15 cellular contexts compared by ENCODE assay signal in the genomic region with DNA sequence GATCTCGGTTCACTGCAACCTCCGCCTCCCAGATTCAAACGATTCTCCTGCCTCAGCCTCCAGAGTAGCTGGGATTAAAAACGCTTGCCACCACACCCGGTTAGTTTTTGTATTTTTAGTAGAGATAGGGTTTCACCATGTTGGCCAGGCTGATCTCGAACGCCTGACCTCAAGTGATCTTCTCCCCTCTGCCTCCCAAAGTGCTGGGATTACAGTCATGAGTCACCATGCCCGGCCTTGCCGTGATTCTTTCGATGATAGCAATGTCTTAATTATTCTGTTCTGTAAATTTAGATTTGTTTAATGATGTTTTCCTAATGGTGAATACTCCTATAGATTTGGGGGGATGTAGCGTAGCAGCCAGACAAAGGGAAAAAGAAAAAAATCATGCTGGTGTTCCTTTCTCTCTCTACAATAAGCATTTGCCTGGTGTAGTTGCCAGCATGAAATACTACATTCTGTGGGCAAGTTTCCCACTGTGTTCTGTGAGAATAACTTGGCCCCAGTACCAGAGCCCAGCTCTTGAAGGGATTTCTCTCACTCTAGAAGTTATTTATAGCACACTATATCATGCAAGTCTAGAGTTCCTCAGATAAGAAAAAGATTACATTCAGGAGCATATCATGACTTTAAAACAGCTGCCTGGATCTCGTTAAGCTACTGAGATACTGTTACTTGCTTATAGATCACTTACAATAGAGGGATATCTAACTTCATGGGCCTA. TPM values are rescaled to one million over a fixed set of nuclear protein-coding genes. Genes with fewer than 3 reads are reported as not detected.
DNase-seq lines count a peak whose midpoint lies in the region; ATAC-seq, FAIRE-seq and TF ChIP-seq lines count a peak whose summit lies in the region.
"Had no signal": no experiment of that assay in that cellular context is flagged by ENCODE, and none has a peak within 500 bp of the region (broad histone marks: within the 10 kb centered on the region; RNA-seq: fewer than 3 reads in every experiment).

No MANE protein-coding gene starts in this region.

- H3K23ac ChIP-seq in neuronal stem cell (ENCODE audit: low read depth, low read length, poor library complexity), result no peak overlapping the region

- H2BK12ac ChIP-seq in neuronal stem cell (ENCODE audit: low read length), result no peak overlapping the region

- ATAC-seq in SK-N-SH treated with all-trans-retinoic acid at 6 μM for 48 hours (peak; percentile 79), heart right ventricle (peak; percentile 90 to 99 (median 94))
- ATAC-seq: stimulated activated naive B cell treated with anti-CD40 and anti-IgM and Interleukin-4, amounts not matched to agents 10 μg/mL and 1 μg/mL and 100 μg/mL, for 72 hours had no signal

- no peak overlapping the region for H3K9ac ChIP-seq in GM23248
- H3K9ac ChIP-seq in parathyroid adenoma, result no peak overlapping the region
- H3K9ac ChIP-seq in neuronal stem cell (ENCODE audit: low read depth, low read length, poor library complexity), result no peak overlapping the region

- TF ChIP-seq CTCF in heart right ventricle (IDR thresholded peaks at IDR 0.05) (no peak), parathyroid adenoma (IDR thresholded peaks at IDR 0.05) (no peak), D721Med (IDR thresholded peaks at IDR 0.05; ENCODE audit: insufficient read depth, missing control alignments) (no peak)

- 62 to 65% methylated on average over 12 of the region's 12 CpGs for WGBS in GM23248 (ENCODE audit: low coverage in 1 of 2, low lambda C conversion rate in 2 of 2, missing lambda C conversion rate in 2 of 2), 2 experiments
- 43 to 45% methylated on average over 12 of the region's 12 CpGs for WGBS in heart right ventricle, 2 donors
- WGBS in neuronal stem cell (ENCODE audit: extremely low coverage in 2 of 2, insufficient read length in 2 of 2, insufficient replicate concordance in 1 of 2), 2 donors, result no CpG with 5 or more reads among the region's 12 CpGs

- in situ Hi-C loops in GM23248 (cut with MboI), result no loop called here

- TF ChIP-seq POLR2A in H54 (IDR thresholded peaks at IDR 0.05; ENCODE audit: low read depth, low read length), result no peak

- H3K4me2 ChIP-seq in GM23248 (ENCODE audit: unreplicated experiment) (no peak overlapping the region), parathyroid adenoma (ENCODE audit: low read length) (no peak overlapping the region), neuronal stem cell (ENCODE audit: insufficient read depth, low read length, poor library complexity, severe bottlenecking) (no peak overlapping the region)

- no peak overlapping the region for H2BK15ac ChIP-seq in neuronal stem cell (ENCODE audit: low read length)

- no peak overlapping the region for H3K14ac ChIP-seq in neuronal stem cell (ENCODE audit: low read length)

- H3K27ac ChIP-seq in GM23248, result no peak overlapping the region
- H3K27ac ChIP-seq in heart right ventricle, result peak overlapping the region in 3 of 10 donors; percentile 20 to 31 (median 27)
- H3K27ac ChIP-seq in parathyroid adenoma, result no peak overlapping the region
- H3K27ac ChIP-seq in neuronal stem cell (replicated peaks; ENCODE audit: low read length), result no peak overlapping the region

- H3K18ac ChIP-seq in neuronal stem cell (ENCODE audit: low read length), result no peak overlapping the region

- H3K4me1 ChIP-seq in GM23248 (ENCODE audit: insufficient read depth) (no peaks in the 10 kb centered on the region), heart right ventricle (peaks cover 0 to 8% (median 0%) of the 10 kb centered on the region in 9 donors), parathyroid adenoma (no peaks in the 10 kb centered on the region), neuronal stem cell (ENCODE audit: control insufficient read depth in 2 of 2, insufficient read depth in 1 of 2, low read depth in 1 of 2, low read length in 2 of 2) (peaks cover 0 to 1% of the 10 kb centered on the region in 2 donors)

- H2AFZ ChIP-seq in GM23248, result no peak overlapping the region
- peak overlapping the region; percentile 17 for H2AFZ ChIP-seq in parathyroid adenoma
- H2AFZ ChIP-seq in neuronal stem cell (ENCODE audit: low read length), result no peak overlapping the region

- no peaks in the 10 kb centered on the region for H3K9me2 ChIP-seq in GM23248 (ENCODE audit: insufficient read depth)

- no peaks in the 10 kb centered on the region for H3F3A ChIP-seq in GM23248 (ENCODE audit: insufficient read depth)

- H2AK5ac ChIP-seq in neuronal stem cell (ENCODE audit: low read depth, low read length), result no peak overlapping the region

- no peak overlapping the region for H3K4me3 ChIP-seq in GM23248
- no peak overlapping the region for H3K4me3 ChIP-seq in heart right ventricle
- H3K4me3 ChIP-seq in parathyroid adenoma (ENCODE audit: low read depth, low read length), result no peak overlapping the region
- no peak overlapping the region for H3K4me3 ChIP-seq in neuronal stem cell (ENCODE audit: low read length in 2 of 2)

- H3K36me3 ChIP-seq in GM23248 (ENCODE audit: low read depth) (no peaks in the 10 kb centered on the region), heart right ventricle (no peaks in the 10 kb centered on the region), parathyroid adenoma (ENCODE audit: control insufficient read depth, insufficient read depth, low read length) (no peaks in the 10 kb centered on the region), neuronal stem cell (replicated peaks in 1 of 2; ENCODE audit: control insufficient read depth in 2 of 2, insufficient read depth in 2 of 2, low read length in 2 of 2) (no peaks in the 10 kb centered on the region)

- H3K79me2 ChIP-seq in GM23248 (ENCODE audit: insufficient read depth), result no peaks in the 10 kb centered on the region
- no peaks in the 10 kb centered on the region for H3K79me2 ChIP-seq in parathyroid adenoma

- H2BK5ac ChIP-seq in neuronal stem cell (ENCODE audit: low read length), result no peak overlapping the region

- FAIRE-seq in D721Med (lab: Jason Lieb, UNC), result no peak
- no peak for FAIRE-seq in H54 (lab: Jason Lieb, UNC)
- FAIRE-seq: GM12891 had no signal

- intact Hi-C loops in heart right ventricle (cut with DNase I), result no loop called here

- H3K9me3 ChIP-seq in GM23248 (ENCODE audit: low read depth) (no peaks in the 10 kb centered on the region), heart right ventricle (no peaks in the 10 kb centered on the region), parathyroid adenoma (ENCODE audit: control insufficient read depth, low read length) (no peaks in the 10 kb centered on the region), neuronal stem cell (replicated peaks in 1 of 2; ENCODE audit: control insufficient read depth in 2 of 2, insufficient read depth in 1 of 2, low read depth in 1 of 2, low read length in 2 of 2) (no peaks in the 10 kb centered on the region)

- no peak overlapping the region for H4K91ac ChIP-seq in neuronal stem cell (ENCODE audit: low read depth, low read length, poor library complexity)

- H3K4ac ChIP-seq in neuronal stem cell (ENCODE audit: low read length), result no peak overlapping the region

- DNase-seq in GM23248 (peak; percentile 10), heart right ventricle (peak in 1 of 2 donors; percentile 36), NCI-H2107 treated with DMSO at 0.1 percent for 48 hours (lab: John Stamatoyannopoulos, UW; ENCODE audit: unreplicated experiment) (no peak), D721Med (ENCODE audit: insufficient read length, low spot score) (no peak), neuronal stem cell (ENCODE audit: low spot score) (no peak), H54 (ENCODE audit: insufficient read length, low spot score) (no peak)
- DNase-seq: activated CD4-positive, alpha-beta memory T cell treated with anti-CD3 and anti-CD28 coated beads, Interleukin-2, amount 10 ng/mL, durations not matched to agents 7 days and 5 days; caudate nucleus; DND-41; NCI-H510A; stimulated activated CD4-positive, alpha-beta T cell treated with anti-CD3 and anti-CD28 coated beads, Interleukin-4, amount 100 ng/mL, for 24 hours; stimulated activated naive B cell treated with anti-CD40 and anti-IgM and Interleukin-4, amounts not matched to agents 10 μg/mL and 1 μg/mL and 100 μg/mL, for 72 hours had no signal

- no peak overlapping the region for H2BK120ac ChIP-seq in neuronal stem cell (ENCODE audit: low read depth, low read length)

- H4K8ac ChIP-seq in neuronal stem cell (ENCODE audit: low read depth, low read length), result no peak overlapping the region

- H3K27me3 ChIP-seq in GM23248 (replicated peaks; ENCODE audit: insufficient read depth), result no peaks in the 10 kb centered on the region
- H3K27me3 ChIP-seq in heart right ventricle, result no peaks in the 10 kb centered on the region
- H3K27me3 ChIP-seq in parathyroid adenoma (ENCODE audit: control insufficient read depth, insufficient read depth, low read length), result no peaks in the 10 kb centered on the region
- H3K27me3 ChIP-seq in neuronal stem cell (ENCODE audit: control insufficient read depth in 3 of 3, insufficient read depth in 3 of 3, low read depth in 1 of 3, low read length in 3 of 3), result no peaks in the 10 kb centered on the region

- H4K20me1 ChIP-seq in GM23248 (ENCODE audit: insufficient read depth), result no peaks in the 10 kb centered on the region

- no peaks in the 10 kb centered on the region for H3K79me1 ChIP-seq in neuronal stem cell (ENCODE audit: low read depth, low read length)

RNA-seq across cellular contexts. Expression of gene NIPAL1, which starts 15.4 kb away (rescaled TPM):
- total RNA-seq in GM23248 (2014; rRNA removed; shearing (Covaris generic)), result 3.7 TPM in 1 of 2 replicates, not detected in the other
- polyA plus RNA-seq in GM23248 (2016; fragmentation: Nextera tagmentation; extraction: Ambion mirVana) (0.76 and 0.95 TPM in 2 replicates), heart right ventricle (under 1 TPM; 0.17 to 0.59 TPM)
- 1 to 10 TPM in 1 of 10 donors, under 1 TPM in 9; 0.04 to 1.4 (median 0.45) TPM for total RNA-seq in heart right ventricle
- polyA plus RNA-seq in neuronal stem cell (2013, experiment 1 of 2), result 0.56 TPM
- polyA plus RNA-seq in neuronal stem cell (2013, experiment 2 of 2), result 0.65 TPM

RNA-seq across cellular contexts. Expression of gene CNGA1, which starts 15.5 kb away (rescaled TPM):
- not detected in 2 replicates for total RNA-seq in GM23248 (2014; rRNA removed; shearing (Covaris generic))
- polyA plus RNA-seq in GM23248 (2016; fragmentation: Nextera tagmentation; extraction: Ambion mirVana) (not detected in 2 replicates), heart right ventricle (1 to 10 TPM in 1 of 2 donors, under 1 TPM in 1; 0.06 to 1.8 TPM)
- 1 to 10 TPM in 1 of 10 donors, under 1 TPM in 6, not detected in 3; 0.11 to 1.6 (median 0.37) TPM for total RNA-seq in heart right ventricle
- 0.13 TPM for polyA plus RNA-seq in neuronal stem cell (2013, experiment 1 of 2)
- 0.25 TPM for polyA plus RNA-seq in neuronal stem cell (2013, experiment 2 of 2)
- total RNA-seq: activated CD4-positive, alpha-beta memory T cell treated with anti-CD3 and anti-CD28 coated beads, Interleukin-2, amount 10 ng/mL, durations not matched to agents 7 days and 5 days had no signal
